8 cellular contexts compared by ENCODE assay signal in genomic region chr5:138544171-138545134, GRCh38. TPM values are rescaled to one million over a fixed set of nuclear protein-coding genes. Genes with fewer than 3 reads are reported as not detected.
DNase-seq lines count a peak whose midpoint lies in the region; ATAC-seq and TF ChIP-seq lines count a peak whose summit lies in the region.

No MANE protein-coding gene starts in this region.

- no peaks in the 10 kb centered on the region; the same call in 1 of the 2 replicates for H3K27me3 Mint-ChIP-seq in H9 (ENCODE audit: low read depth)

- no peak overlapping the region for H2AFZ ChIP-seq in H9 (ENCODE audit: low read length)
- no peak overlapping the region for H2AFZ ChIP-seq in SU-DHL-6 (ENCODE audit: low read depth, low read length, severe bottlenecking)
- H2AFZ ChIP-seq in osteoblast (ENCODE audit: low read length) = peak overlapping the region; percentile 87

- H3K79me1 ChIP-seq in H9 (ENCODE audit: insufficient read depth, low read depth, low read length, poor library complexity, severe bottlenecking) = peaks cover 3% of the 10 kb centered on the region

- no peak overlapping the region for H2BK5ac ChIP-seq in H9 (ENCODE audit: insufficient read length, low read length)

- H3K27me3 ChIP-seq in H9 (ENCODE audit: insufficient read depth, low read length) (no peaks in the 10 kb centered on the region), SU-DHL-6 (ENCODE audit: low read length) (no peaks in the 10 kb centered on the region), esophagus squamous epithelium (no peaks in the 10 kb centered on the region), osteoblast (ENCODE audit: insufficient read depth, low read length) (no peaks in the 10 kb centered on the region)

- H3K9me3 ChIP-seq in H9 (ENCODE audit: control insufficient read depth, low read depth, low read length) (no peaks in the 10 kb centered on the region), SU-DHL-6 (ENCODE audit: insufficient read depth, low read length) (no peaks in the 10 kb centered on the region), esophagus squamous epithelium (no peaks in the 10 kb centered on the region), osteoblast (ENCODE audit: low read depth, low read length) (no peaks in the 10 kb centered on the region)

- no peak overlapping the region for H3K27ac ChIP-seq in H9 (ENCODE audit: insufficient read length, low read depth, low read length)
- H3K27ac ChIP-seq in SU-DHL-6 (ENCODE audit: low read depth, low read length) = peak overlapping the region; percentile 68
- peak overlapping the region; percentile 93 to 100 (median 98) for H3K27ac ChIP-seq in esophagus squamous epithelium
- H3K27ac ChIP-seq in osteoblast (ENCODE audit: low read depth, low read length) = peak overlapping the region; percentile 100

- peaks cover 30 to 34% of the 10 kb centered on the region in 2 experiments for H3K4me1 Mint-ChIP-seq in H9

- H3K4me2 ChIP-seq in H9 (ENCODE audit: insufficient read depth, insufficient read length, low read length) (peak overlapping the region; percentile 81), SU-DHL-6 (ENCODE audit: low read depth, low read length, poor library complexity, severe bottlenecking) (peak overlapping the region; percentile 87), osteoblast (ENCODE audit: insufficient read depth, low read length) (peak overlapping the region; percentile 90)

- H3K4me1 ChIP-seq in H9 (ENCODE audit: insufficient read depth, low read length) (no peaks in the 10 kb centered on the region), esophagus squamous epithelium (peaks cover 29 to 74% (median 42%) of the 10 kb centered on the region in 3 donors), osteoblast (ENCODE audit: insufficient read depth, low read length) (peaks cover 40% of the 10 kb centered on the region)

- ATAC-seq in HG03039 (IDR thresholded peaks at IDR 0.05; ENCODE audit: unreplicated experiment) = no peak
- no peak for ATAC-seq in HG02852 (IDR thresholded peaks at IDR 0.05; ENCODE audit: unreplicated experiment)
- no peak for ATAC-seq in HG03469 (IDR thresholded peaks at IDR 0.05; ENCODE audit: unreplicated experiment)

- H3F3A ChIP-seq in SU-DHL-6 (ENCODE audit: insufficient read depth) = peaks cover 6% of the 10 kb centered on the region; the same call in 1 of the 2 replicates

- peak overlapping the region; percentile 96 to 97 for H3K4me3 Mint-ChIP-seq in H9

- no peak for TF ChIP-seq POLR2A in esophagus squamous epithelium (IDR thresholded peaks at IDR 0.05)

- peak overlapping the region; percentile 92 for H3K9ac ChIP-seq in H9 (ENCODE audit: extremely low read depth, insufficient read length, low read length)
- peak overlapping the region; percentile 92 for H3K9ac ChIP-seq in SU-DHL-6 (ENCODE audit: low read length)

- DNase-seq in H9 (no peak), esophagus squamous epithelium (lab: John Stamatoyannopoulos, UW) (no peak), osteoblast (ENCODE audit: insufficient read length, low spot score, missing footprints) (peak; percentile 73), anterior cingulate cortex (lab: John Stamatoyannopoulos, UW) (no peak)

- peaks cover 17 to 36% (median 31%) of the 10 kb centered on the region in 3 experiments for H3K36me3 Mint-ChIP-seq in H9 (ENCODE audit: insufficient read depth in 1 of 3, low read depth in 3 of 3)

- H2BK120ac ChIP-seq in H9 (ENCODE audit: low read depth, low read length, poor library complexity, severe bottlenecking) = no peak overlapping the region

- H2BK12ac ChIP-seq in H9 (ENCODE audit: insufficient read length, low read depth, low read length) = no peak overlapping the region

- H4K8ac ChIP-seq in H9 (replicated peaks; ENCODE audit: insufficient read length, low read depth, low read length) = no peak overlapping the region

- no peak overlapping the region for H3K4ac ChIP-seq in H9 (ENCODE audit: low read depth, low read length)

- H3K14ac ChIP-seq in H9 (ENCODE audit: insufficient read depth, low read length) = no peak overlapping the region

- no peak for TF ChIP-seq CTCF in H9 (conservative IDR thresholded peaks at IDR 0.05)
- no peak for TF ChIP-seq CTCF in SU-DHL-6 (IDR thresholded peaks at IDR 0.05; ENCODE audit: insufficient read depth, low read length, poor library complexity, severe bottlenecking)
- no peak for TF ChIP-seq CTCF in esophagus squamous epithelium (IDR thresholded peaks at IDR 0.05)
- TF ChIP-seq CTCF in osteoblast (IDR thresholded peaks at IDR 0.05; ENCODE audit: extremely low read depth, low read depth, low read length) = no peak

- H3K79me2 ChIP-seq in H9 (ENCODE audit: insufficient read depth, low read length) = peaks cover 58% of the 10 kb centered on the region
- H3K79me2 ChIP-seq in SU-DHL-6 (ENCODE audit: insufficient read depth, low read length) = peaks cover 96% of the 10 kb centered on the region
- H3K79me2 ChIP-seq in osteoblast (ENCODE audit: insufficient read depth, low read length) = peaks cover 96% of the 10 kb centered on the region

- WGBS in H9 (ENCODE audit: extremely low coverage, insufficient read length, low lambda C conversion rate) = no CpG with 5 or more reads among the region's 17 CpGs
- 47% methylated on average over 17 of the region's 17 CpGs for WGBS in esophagus squamous epithelium, 2 donors

- no peaks in the 10 kb centered on the region for H3K9me3 Mint-ChIP-seq in H9

- no peak overlapping the region for H3K56ac ChIP-seq in H9 (ENCODE audit: insufficient read length, low read depth, low read length)

- no peak overlapping the region for H2AK5ac ChIP-seq in H9 (ENCODE audit: insufficient read length, low read length)

- H4K91ac ChIP-seq in H9 (ENCODE audit: insufficient read length, low read depth, low read length) = no peak overlapping the region

- H4K20me1 ChIP-seq in H9 (ENCODE audit: control insufficient read depth, insufficient read depth, insufficient read length) (no peaks in the 10 kb centered on the region), SU-DHL-6 (ENCODE audit: low read depth, low read length) (peaks cover 5% of the 10 kb centered on the region; the same call in 1 of the 2 replicates), osteoblast (ENCODE audit: insufficient read depth, low read length) (peaks cover 35% of the 10 kb centered on the region)

- H3K4me3 ChIP-seq in SU-DHL-6 (ENCODE audit: insufficient read depth, low read length, poor library complexity, severe bottlenecking) (peak overlapping the region; percentile 84), esophagus squamous epithelium (peak overlapping the region; percentile 80 to 99 (median 98)), osteoblast (ENCODE audit: insufficient read depth, low read length) (peak overlapping the region; percentile 77)

- intact Hi-C loops in esophagus squamous epithelium (cut with DNase I) = loop anchor here (10.0 kb wide), 1 partner anchor 80 kb away; the partner anchor contains the start of gene EGR1

- H4K5ac ChIP-seq in H9 (ENCODE audit: insufficient read length, low read depth, low read length) = no peak overlapping the region

- no peak overlapping the region for H2BK15ac ChIP-seq in H9 (ENCODE audit: low read depth, low read length)

- no peak overlapping the region for H3T11ph ChIP-seq in H9 (ENCODE audit: low read length)

- peak overlapping the region; percentile 85 to 99 (median 99); a peak in 6 of 7 replicates for H3K27ac Mint-ChIP-seq in H9

- H3K36me3 ChIP-seq in SU-DHL-6 (ENCODE audit: low read length) (peaks cover 10% of the 10 kb centered on the region; the same call in 1 of the 2 replicates), esophagus squamous epithelium (peaks cover 0 to 9% (median 0%) of the 10 kb centered on the region in 3 donors), osteoblast (ENCODE audit: insufficient read depth, low read length) (peaks cover 12% of the 10 kb centered on the region)

- H2BK20ac ChIP-seq in H9 (ENCODE audit: low read depth, low read length, poor library complexity, severe bottlenecking) = no peak overlapping the region

- no peak overlapping the region for H3K23ac ChIP-seq in H9 (ENCODE audit: insufficient read length, low read depth, low read length)

- peaks cover 11% of the 10 kb centered on the region for H3K23me2 ChIP-seq in H9 (ENCODE audit: insufficient read length, low read depth, low read length, poor library complexity, severe bottlenecking)

- H3K9me2 ChIP-seq in SU-DHL-6 (replicated peaks; ENCODE audit: insufficient read depth, low read length) = no peaks in the 10 kb centered on the region

- H3K18ac ChIP-seq in H9 (ENCODE audit: insufficient read length, low read depth, low read length) = no peak overlapping the region

RNA-seq across cellular contexts. Expression of gene ETF1, which starts 1.4 kb away (rescaled TPM):
- total RNA-seq in H9 (2021) = 175 and 183 TPM in 2 replicates
- 100 to 1,000 TPM in 2 of 4 donors, 10 to 100 TPM in 2; 65.2 to 132 (median 103) TPM for total RNA-seq in esophagus squamous epithelium
- total RNA-seq in osteoblast = 113 and 116 TPM in 2 replicates

RNA-seq across cellular contexts. Expression of gene HSPA9, which starts 30.7 kb away (rescaled TPM):
- total RNA-seq in H9 (2021) (397 and 399 TPM in 2 replicates), esophagus squamous epithelium (100 to 1,000 TPM; 185 to 354 (median 279) TPM), osteoblast (499 and 624 TPM in 2 replicates)
